In genomic region chr1:160219062-160219929, GRCh38 we compare ENCODE assay signal across 1 cellular context.
TF ChIP-seq lines count a peak whose summit lies in the region.

No MANE protein-coding gene starts in this region.

TF ChIP-seq in H1, 55 proteins besides CTCF, POLR2A, EP300 and RAD21:
- TF ChIP-seq SIX5 (IDR thresholded peaks at IDR 0.05; ENCODE audit: low read depth, low read length): no peak
- TF ChIP-seq CHD1 (IDR thresholded peaks at IDR 0.05; ENCODE audit: low read depth, low read length): no peak
- TF ChIP-seq BRCA1 (IDR thresholded peaks at IDR 0.05; ENCODE audit: low read depth, low read length): no peak
- TF ChIP-seq TAF7 (optimal IDR thresholded peaks at IDR 0.05; ENCODE audit: borderline replicate concordance, low read depth, low read length): no peak
- TF ChIP-seq KDM1A (IDR thresholded peaks at IDR 0.05; ENCODE audit: borderline replicate concordance, low read length): no peak
- TF ChIP-seq PHF8 (conservative IDR thresholded peaks at IDR 0.05; ENCODE audit: low read depth, low read length): no peak
- no peak for TF ChIP-seq TAF1 (IDR thresholded peaks at IDR 0.05; ENCODE audit: low read depth, low read length)
